8 cellular contexts compared by ENCODE assay signal in genomic region chr1:155309423-155310021, GRCh38. TPM values are rescaled to one million over a fixed set of nuclear protein-coding genes. Genes with fewer than 3 reads are reported as not detected.
DNase-seq lines count a peak whose midpoint lies in the region; ATAC-seq and TF ChIP-seq lines count a peak whose summit lies in the region.

No MANE protein-coding gene starts in this region.

- peak overlapping the region; percentile 81 to 99 for H3K9ac ChIP-seq in liver (ENCODE audit: low read depth in 1 of 2, low read length in 2 of 2)

- peaks cover 0 to 41% (median 4%) of the 10 kb centered on the region in 3 donors for H3K36me3 Mint-ChIP-seq in CD8-positive, alpha-beta memory T cell

- H3K9me3 ChIP-seq in CD8-positive, alpha-beta memory T cell (ENCODE audit: low read length): no peaks in the 10 kb centered on the region
- H3K9me3 ChIP-seq in liver (ENCODE audit: control insufficient read depth in 4 of 4, low read length in 3 of 4): no peaks in the 10 kb centered on the region
- H3K9me3 ChIP-seq in thymus (ENCODE audit: control insufficient read depth): no peaks in the 10 kb centered on the region

- peaks cover 0 to 1% (median 0%) of the 10 kb centered on the region in 5 donors for H3K9me3 Mint-ChIP-seq in CD8-positive, alpha-beta memory T cell

- no peaks in the 10 kb centered on the region for H3K36me3 ChIP-seq in CD8-positive, alpha-beta memory T cell (ENCODE audit: insufficient read depth, low read length)
- H3K36me3 ChIP-seq in brain microvascular endothelial cell (replicated peaks) (peaks cover 26% of the 10 kb centered on the region), liver (ENCODE audit: control insufficient read depth in 4 of 4, insufficient read depth in 3 of 4, low read depth in 1 of 4, low read length in 3 of 4) (peaks cover 0 to 13% (median 7%) of the 10 kb centered on the region in 4 donors), thymus (ENCODE audit: control insufficient read depth, insufficient read depth) (peaks cover 29% of the 10 kb centered on the region)

- peak overlapping the region; percentile 94 for H3K4me3 ChIP-seq in CD8-positive, alpha-beta memory T cell (ENCODE audit: low read length)
- H3K4me3 ChIP-seq in brain microvascular endothelial cell (ENCODE audit: low read depth, low read length) (peak overlapping the region; percentile 93), liver (ENCODE audit: low read depth in 1 of 3, low read length in 3 of 3) (peak overlapping the region; percentile 66 to 94 (median 71)), thymus (ENCODE audit: low read length) (peak overlapping the region; percentile 83)

- CTCF ChIA-PET in CD8-positive, alpha-beta memory T cell (lab: Charles Lee): interaction anchor here (4.8 kb wide), 1 partner anchor 14 kb away, joined by 25 read pairs; no protein-coding TSS in a partner anchor

- ATAC-seq in HG03565 (IDR thresholded peaks at IDR 0.05; ENCODE audit: unreplicated experiment) (no peak), GM18517 (IDR thresholded peaks at IDR 0.05; ENCODE audit: unreplicated experiment) (no peak)

- in situ Hi-C loops in KBM-7 (cut with MboI; ENCODE audit: low pct_unique_long_range_greater_than_20kb, low sequenced_read_pairs) (no loop called here), brain microvascular endothelial cell (cut with HindIII; ENCODE audit: low pct_ligation_motif_present, low sequenced_read_pairs) (no loop called here)

- H3K4me1 Mint-ChIP-seq in CD8-positive, alpha-beta memory T cell: peaks cover 20 to 34% (median 31%) of the 10 kb centered on the region in 3 donors

- H3K4me3 Mint-ChIP-seq in CD8-positive, alpha-beta memory T cell: peak overlapping the region; percentile 88 to 98 (median 97)

- H3K4me1 ChIP-seq in CD8-positive, alpha-beta memory T cell (ENCODE audit: insufficient read depth, low read length): peaks cover 24% of the 10 kb centered on the region
- H3K4me1 ChIP-seq in liver (ENCODE audit: control insufficient read depth in 4 of 4, insufficient read depth in 4 of 4, low read length in 3 of 4) (peaks cover 7 to 45% (median 29%) of the 10 kb centered on the region in 4 donors), thymus (ENCODE audit: control insufficient read depth, insufficient read depth, low read length) (peaks cover 6% of the 10 kb centered on the region)

- POLR2A ChIA-PET in CD8-positive, alpha-beta memory T cell (lab: Charles Lee): no interaction called here

- H3K27me3 Mint-ChIP-seq in CD8-positive, alpha-beta memory T cell: no peaks in the 10 kb centered on the region

- H3K27ac Mint-ChIP-seq in CD8-positive, alpha-beta memory T cell: peak overlapping the region; percentile 67 to 99 (median 98)

- TF ChIP-seq RAD21 in liver (IDR thresholded peaks at IDR 0.05): no peak

- WGBS in liver: 4% methylated on average over 11 of the region's 11 CpGs
- 15% methylated on average over 11 of the region's 11 CpGs for WGBS in thymus

- no peak for DNase-seq in CD8-positive, alpha-beta memory T cell
- DNase-seq in KBM-7 (peak; percentile 18), brain microvascular endothelial cell (no peak)
- no peak for DNase-seq in activated CD8-positive, alpha-beta memory T cell treated with anti-CD3 and anti-CD28 coated beads for 24 hours

- TF ChIP-seq CTCF in brain microvascular endothelial cell (IDR thresholded peaks at IDR 0.05; ENCODE audit: low read depth, low read length, missing control alignments) (peak; percentile 18), liver (IDR thresholded peaks at IDR 0.05; ENCODE audit: low read depth, low read length, missing input control) (no peak)

- H3K27me3 ChIP-seq in CD8-positive, alpha-beta memory T cell (ENCODE audit: insufficient read depth, low read length, poor library complexity, severe bottlenecking): no peaks in the 10 kb centered on the region
- H3K27me3 ChIP-seq in brain microvascular endothelial cell (replicated peaks) (no peaks in the 10 kb centered on the region), liver (ENCODE audit: control insufficient read depth in 4 of 4, insufficient read depth in 4 of 4, low read length in 3 of 4) (no peaks in the 10 kb centered on the region), thymus (ENCODE audit: control insufficient read depth, insufficient read depth) (no peaks in the 10 kb centered on the region)

- peak overlapping the region; percentile 93 for H3K27ac ChIP-seq in CD8-positive, alpha-beta memory T cell (ENCODE audit: low read depth, low read length)
- peak overlapping the region; percentile 91 for H3K27ac ChIP-seq in brain microvascular endothelial cell
- peak overlapping the region; percentile 86 to 89 for H3K27ac ChIP-seq in liver (ENCODE audit: low read depth in 1 of 2, low read length in 2 of 2)
- H3K27ac ChIP-seq in thymus (ENCODE audit: low read depth): peak overlapping the region; percentile 15

TF ChIP-seq in liver, 16 proteins besides CTCF, POLR2A, EP300 and RAD21:
- TF ChIP-seq JUND (IDR thresholded peaks at IDR 0.05) (no peak), ZBTB33 (IDR thresholded peaks at IDR 0.05) (no peak), SP1 (IDR thresholded peaks at IDR 0.05) (no peak), YY1 (IDR thresholded peaks at IDR 0.05) (peak; percentile 14)
- TF ChIP-seq, protein P1, sequence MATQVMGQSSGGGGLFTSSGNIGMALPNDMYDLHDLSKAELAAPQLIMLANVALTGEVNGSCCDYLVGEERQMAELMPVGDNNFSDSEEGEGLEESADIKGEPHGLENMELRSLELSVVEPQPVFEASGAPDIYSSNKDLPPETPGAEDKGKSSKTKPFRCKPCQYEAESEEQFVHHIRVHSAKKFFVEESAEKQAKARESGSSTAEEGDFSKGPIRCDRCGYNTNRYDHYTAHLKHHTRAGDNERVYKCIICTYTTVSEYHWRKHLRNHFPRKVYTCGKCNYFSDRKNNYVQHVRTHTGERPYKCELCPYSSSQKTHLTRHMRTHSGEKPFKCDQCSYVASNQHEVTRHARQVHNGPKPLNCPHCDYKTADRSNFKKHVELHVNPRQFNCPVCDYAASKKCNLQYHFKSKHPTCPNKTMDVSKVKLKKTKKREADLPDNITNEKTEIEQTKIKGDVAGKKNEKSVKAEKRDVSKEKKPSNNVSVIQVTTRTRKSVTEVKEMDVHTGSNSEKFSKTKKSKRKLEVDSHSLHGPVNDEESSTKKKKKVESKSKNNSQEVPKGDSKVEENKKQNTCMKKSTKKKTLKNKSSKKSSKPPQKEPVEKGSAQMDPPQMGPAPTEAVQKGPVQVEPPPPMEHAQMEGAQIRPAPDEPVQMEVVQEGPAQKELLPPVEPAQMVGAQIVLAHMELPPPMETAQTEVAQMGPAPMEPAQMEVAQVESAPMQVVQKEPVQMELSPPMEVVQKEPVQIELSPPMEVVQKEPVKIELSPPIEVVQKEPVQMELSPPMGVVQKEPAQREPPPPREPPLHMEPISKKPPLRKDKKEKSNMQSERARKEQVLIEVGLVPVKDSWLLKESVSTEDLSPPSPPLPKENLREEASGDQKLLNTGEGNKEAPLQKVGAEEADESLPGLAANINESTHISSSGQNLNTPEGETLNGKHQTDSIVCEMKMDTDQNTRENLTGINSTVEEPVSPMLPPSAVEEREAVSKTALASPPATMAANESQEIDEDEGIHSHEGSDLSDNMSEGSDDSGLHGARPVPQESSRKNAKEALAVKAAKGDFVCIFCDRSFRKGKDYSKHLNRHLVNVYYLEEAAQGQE (IDR thresholded peaks at IDR 0.05): no peak

RNA-seq across cellular contexts. Expression of gene FDPS, which starts 0.9 kb away (rescaled TPM):
- total RNA-seq in CD8-positive, alpha-beta memory T cell: 100 to 1,000 TPM; 194 to 199 TPM
- polyA plus RNA-seq in CD8-positive, alpha-beta memory T cell: 126 TPM
- total RNA-seq in liver: 100 to 1,000 TPM; 288 to 370 TPM
- polyA plus RNA-seq in liver (100 to 1,000 TPM; 176 to 211 TPM), thymus (119 TPM)

RNA-seq across cellular contexts. Expression of gene PKLR, which starts 8.3 kb away (rescaled TPM):
- total RNA-seq in CD8-positive, alpha-beta memory T cell: not detected
- not detected for polyA plus RNA-seq in CD8-positive, alpha-beta memory T cell
- 10 to 100 TPM; 39.2 to 56.1 TPM for total RNA-seq in liver
- polyA plus RNA-seq in liver (10 to 100 TPM; 10.4 to 41.9 TPM), thymus (0.05 TPM)

RNA-seq across cellular contexts. Expression of gene RUSC1, which starts 11.2 kb away (rescaled TPM):
- 10 to 100 TPM; 31.3 to 32.8 TPM for total RNA-seq in CD8-positive, alpha-beta memory T cell
- 9.8 TPM for polyA plus RNA-seq in CD8-positive, alpha-beta memory T cell
- total RNA-seq in liver: 1 to 10 TPM; 3.9 to 6.7 TPM
- polyA plus RNA-seq in liver: 1 to 10 TPM; 4.9 to 6.6 TPM
- polyA plus RNA-seq in thymus: 18.0 TPM

RNA-seq across cellular contexts. Expression of gene HCN3, which starts 32.3 kb away (rescaled TPM):
- 1 to 10 TPM; 3.2 to 3.7 TPM for total RNA-seq in CD8-positive, alpha-beta memory T cell
- 0.18 TPM for polyA plus RNA-seq in CD8-positive, alpha-beta memory T cell
- total RNA-seq in liver: 1 to 10 TPM in 1 of 2 donors, under 1 TPM in 1; 0.84 to 1.5 TPM
- 1 to 10 TPM in 1 of 2 donors, under 1 TPM in 1; 0.33 to 1.0 TPM for polyA plus RNA-seq in liver
- 2.6 TPM for polyA plus RNA-seq in thymus

RNA-seq across cellular contexts. Expression of gene CLK2, which starts 36.2 kb away (rescaled TPM):
- total RNA-seq in CD8-positive, alpha-beta memory T cell: 10 to 100 TPM; 78.3 to 79.8 TPM
- polyA plus RNA-seq in CD8-positive, alpha-beta memory T cell: 20.2 TPM
- 10 to 100 TPM; 16.5 to 28.2 TPM for total RNA-seq in liver
- polyA plus RNA-seq in liver (10 to 100 TPM in 1 of 2 donors, 1 to 10 TPM in 1; 8.3 to 13.2 TPM), thymus (86.5 TPM)

Comparison
In these comparisons a context has a peak if more than half of its experiments do, and no peak if none do; other contexts are left out.
1. H3K27ac ChIP-seq: peak in every context shown above with its lines; median percentile 93 in CD8-positive, alpha-beta memory T cell; 91 in brain microvascular endothelial cell; 88 in liver; 15 in thymus.
2. RNA of gene PKLR, which starts 8.3 kb away (polyA plus RNA-seq): 10.4 to 41.9 TPM in liver; 0.05 TPM in thymus (single experiment) and not detected in CD8-positive, alpha-beta memory T cell (single experiment); every median in the first group is over 10 times any median in the second.
3. Peak in every context shown above with its lines, with median percentiles within 50 percentile points of each other: H3K4me3 ChIP-seq.